Comparison of ENCODE assay signal across 26 cellular contexts in genomic region chr16:12958366-12958765, GRCh38. TPM values are rescaled to one million over a fixed set of nuclear protein-coding genes. Genes with fewer than 3 reads are reported as not detected.
"Had no signal": no experiment of that assay in that cellular context is flagged by ENCODE, and none has a peak within 500 bp of the region (broad histone marks: within the 10 kb centered on the region; RNA-seq: fewer than 3 reads in every experiment).

No MANE protein-coding gene starts in this region.

- H3K36me3 ChIP-seq: adrenal gland had no signal

- H3K4me3 ChIP-seq: adrenal gland had no signal

- DNase-seq: activated CD4-positive, alpha-beta memory T cell treated with anti-CD3 and anti-CD28 coated beads, Interleukin-2, amount 10 ng/mL, durations not matched to agents 7 days and 5 days; activated CD4-positive, alpha-beta T cell treated with anti-CD3 and anti-CD28 coated beads for 36 hours; activated CD4-positive, alpha-beta T cell treated with anti-CD3 and anti-CD28 coated beads, Interleukin-2, amount 50 U/mL, for 1 hour; activated CD4-positive, CD25-positive, alpha-beta regulatory T cell; activated naive CD4-positive, alpha-beta T cell treated with anti-CD3 and anti-CD28 coated beads, Interleukin-2, amount 50 U/mL, for 16 hours; activated naive CD8-positive, alpha-beta T cell treated with anti-CD3 and anti-CD28 coated beads, Interleukin-2, amount 10 ng/mL, durations not matched to agents 7 days and 5 days; activated T-cell treated with anti-CD3 and anti-CD28 coated beads for 4 hours; activated T-cell treated with anti-CD3 and anti-CD28 coated beads, Interleukin-2, amount 50 U/mL, for 72 hours; adrenal gland; anterior cingulate cortex; Karpas-422; NCI-H1092; NCI-H1417; NCI-H1930; NCI-H2171; NCI-H2227 treated with DMSO at 0.1 percent for 48 hours; NCI-H446 treated with DMSO at 0.1 percent for 48 hours; NCI-H524 treated with DMSO at 0.1 percent for 48 hours; NCI-H82; SIG-M5; T-cell; T-helper 2 cell; T1000 had no signal

- H3K27ac ChIP-seq: adrenal gland had no signal

- FAIRE-seq: TTC549 had no signal

- H3K4me1 ChIP-seq: adrenal gland had no signal

- H3K9me3 ChIP-seq: adrenal gland had no signal

- ATAC-seq: activated CD4-positive, alpha-beta T cell treated with anti-CD3 and anti-CD28 coated beads for 36 hours; activated T-cell treated with anti-CD3 and anti-CD28 coated beads, Interleukin-2, amount 50 U/mL, for 72 hours; T-cell had no signal

- H3K27me3 ChIP-seq: adrenal gland had no signal

RNA-seq across cellular contexts. Expression of gene SHISA9, which starts 57.0 kb away (rescaled TPM):
- total RNA-seq: activated CD8-positive, alpha-beta memory T cell treated with anti-CD3 and anti-CD28 coated beads for 36 hours; activated naive CD8-positive, alpha-beta T cell treated with anti-CD3 and anti-CD28 coated beads, Interleukin-2, amount 10 ng/mL, durations not matched to agents 7 days and 5 days; OCI-LY7 had no signal
